In the genomic region with DNA sequence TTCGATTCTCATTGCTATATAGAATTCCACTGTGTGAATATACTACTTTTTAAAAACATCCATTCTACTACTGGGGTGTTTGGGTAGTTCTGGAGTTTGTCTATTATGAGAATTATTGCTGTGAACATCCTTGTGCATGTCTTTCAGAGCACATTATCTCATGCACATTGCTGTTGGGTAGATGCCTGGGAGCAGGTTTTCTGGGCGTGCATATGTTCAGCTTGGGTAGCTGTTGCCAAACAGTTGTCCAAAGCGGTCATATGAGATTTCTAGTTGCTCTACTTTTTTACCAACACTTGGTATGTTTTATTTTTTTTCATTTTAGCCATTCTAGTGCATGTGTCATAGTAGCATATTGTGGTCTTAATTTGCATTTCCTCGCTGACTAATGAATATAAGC, we compare ENCODE assay signal across 21 cellular contexts. TPM values are rescaled to one million over a fixed set of nuclear protein-coding genes. Genes with fewer than 3 reads are reported as not detected.
"Had no signal": no experiment of that assay in that cellular context is flagged by ENCODE, and none has a peak within 500 bp of the region (broad histone marks: within the 10 kb centered on the region; RNA-seq: fewer than 3 reads in every experiment).

No MANE protein-coding gene starts in this region.

- H3K4me1 Mint-ChIP-seq: nephron had no signal

- H3K27me3 Mint-ChIP-seq: activated B cell treated with CpG ODN at 0.5 μM for 24 hours; central memory CD8-positive, alpha-beta T cell had no signal

- H3K4me1 ChIP-seq: pancreas, right atrium auricular region had no signal

- H3K27me3 ChIP-seq: heart right ventricle, pancreas, right atrium auricular region, upper lobe of right lung had no signal

- DNase-seq: activated B cell treated with CpG ODN at 0.5 μM for 24 hours; activated CD4-positive, alpha-beta T cell treated with anti-CD3 and anti-CD28 coated beads for 48 hours; activated CD8-positive, alpha-beta T cell treated with anti-CD3 and anti-CD28 coated beads, Interleukin-2, amount 10 ng/mL, durations not matched to agents 7 days and 5 days; activated naive CD4-positive, alpha-beta T cell treated with anti-CD3 and anti-CD28 coated beads for 36 hours; aorta; heart right ventricle; islet precursor cell; left cardiac atrium; mesenchymal stem cell; pancreas; stimulated activated CD4-positive, alpha-beta T cell treated with anti-CD3 and anti-CD28 coated beads, Interleukin-4, amount 100 ng/mL, for 24 hours; stimulated activated naive CD8-positive, alpha-beta T cell treated with anti-CD3 and anti-CD28 coated beads, Interleukin-15, Interleukin-2, amounts not matched to agents 100 U/mL and 50 U/mL, for 24 hours; T1000; upper lobe of right lung had no signal

- H3K4me3 Mint-ChIP-seq: activated B cell treated with CpG ODN at 0.5 μM for 24 hours; activated CD8-positive, alpha-beta T cell treated with anti-CD3 and anti-CD28 coated beads, Interleukin-2, amount 10 ng/mL, durations not matched to agents 7 days and 5 days; activated naive CD4-positive, alpha-beta T cell treated with anti-CD3 and anti-CD28 coated beads for 36 hours; central memory CD8-positive, alpha-beta T cell; nephron had no signal

- H3K4me3 ChIP-seq: coronary artery, heart right ventricle, pancreas, psoas muscle, right atrium auricular region, upper lobe of right lung had no signal

- ATAC-seq: activated CD8-positive, alpha-beta T cell treated with anti-CD3 and anti-CD28 coated beads, Interleukin-2, amount 10 ng/mL, durations not matched to agents 7 days and 5 days; heart right ventricle; left cardiac atrium; pancreas; stimulated activated naive CD8-positive, alpha-beta T cell treated with anti-CD3 and anti-CD28 coated beads, Interleukin-15, Interleukin-2, amounts not matched to agents 100 U/mL and 50 U/mL, for 24 hours; upper lobe of right lung had no signal

- H3K27ac ChIP-seq: coronary artery, heart right ventricle, pancreas, psoas muscle, right atrium auricular region, upper lobe of right lung had no signal

- H3K9me3 ChIP-seq: heart right ventricle, pancreas, psoas muscle, right atrium auricular region, upper lobe of right lung had no signal

- H3K27ac Mint-ChIP-seq: activated B cell treated with CpG ODN at 0.5 μM for 24 hours; activated CD8-positive, alpha-beta T cell treated with anti-CD3 and anti-CD28 coated beads, Interleukin-2, amount 10 ng/mL, durations not matched to agents 7 days and 5 days; activated naive CD4-positive, alpha-beta T cell treated with anti-CD3 and anti-CD28 coated beads for 36 hours; nephron had no signal

- H3K9me3 Mint-ChIP-seq: activated B cell treated with CpG ODN at 0.5 μM for 24 hours; activated naive CD4-positive, alpha-beta T cell treated with anti-CD3 and anti-CD28 coated beads for 36 hours; central memory CD8-positive, alpha-beta T cell; nephron had no signal

RNA-seq across cellular contexts. Expression of a gene that starts 18.6 kb away (rescaled TPM):
- total RNA-seq: myocyte, subcutaneous adipose tissue had no signal
